18 cellular contexts compared by ENCODE assay signal in the genomic region with DNA sequence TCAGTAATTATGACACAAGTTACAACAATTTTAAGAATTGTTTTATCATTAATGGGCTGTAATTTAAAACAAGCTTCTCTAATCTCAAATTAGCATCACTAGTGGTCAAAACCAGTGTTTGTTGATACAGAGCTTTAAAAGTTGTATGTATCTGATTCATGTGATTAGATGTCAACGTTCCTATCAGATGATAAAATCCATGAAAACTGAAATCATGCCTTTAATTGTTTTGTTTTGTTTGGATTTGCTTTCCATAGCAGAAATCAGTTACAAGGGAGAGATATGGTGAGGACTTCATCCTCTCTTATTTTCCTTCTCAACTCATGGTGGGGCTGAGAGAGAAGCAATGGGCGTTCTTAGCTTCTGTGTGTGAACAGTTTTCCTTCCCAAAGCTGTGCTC.
DNase-seq lines count a peak whose midpoint lies in the region; ATAC-seq and TF ChIP-seq lines count a peak whose summit lies in the region.
"Had no signal": no experiment of that assay in that cellular context is flagged by ENCODE, and none has a peak within 500 bp of the region (broad histone marks: within the 10 kb centered on the region; RNA-seq: fewer than 3 reads in every experiment).

No MANE protein-coding gene starts in this region.

- H3K4me3 ChIP-seq in adipocyte (ENCODE audit: low read length) = no peak overlapping the region
- H3K4me3 ChIP-seq in fibroblast of villous mesenchyme (ENCODE audit: low read depth, low read length) = no peak overlapping the region
- H3K4me3 ChIP-seq in body of pancreas = no peak overlapping the region
- H3K4me3 ChIP-seq: BLaER1 treated with 17β-estradiol and CSF1 and Interleukin-3, amounts not matched to agents 10 nM and 100 nM; K562 had no signal

- no peak for ATAC-seq in body of pancreas
- ATAC-seq: CD8-positive, alpha-beta T cell; K562 had no signal

- no peak overlapping the region for H3K9ac ChIP-seq in adipocyte (ENCODE audit: low read length)
- H3K9ac ChIP-seq: BLaER1 treated with 17β-estradiol and CSF1 and Interleukin-3, amounts not matched to agents 10 nM and 100 nM had no signal

- no peaks in the 10 kb centered on the region for H3K4me1 ChIP-seq in adipocyte (ENCODE audit: control insufficient read depth, insufficient read depth, low read length)
- H3K4me1 ChIP-seq in body of pancreas = peaks cover 8% of the 10 kb centered on the region

- WGBS in body of pancreas, 2 donors = 28 to 35% methylated on average over 2 of the region's 2 CpGs

- TF ChIP-seq CTCF in AG09319 (IDR thresholded peaks at IDR 0.05; ENCODE audit: low read depth, low read length) = no peak
- no peak for TF ChIP-seq CTCF in fibroblast of villous mesenchyme (IDR thresholded peaks at IDR 0.05; ENCODE audit: insufficient read depth, low read depth, low read length)
- no peak for TF ChIP-seq CTCF in body of pancreas (IDR thresholded peaks at IDR 0.05)

- no peaks in the 10 kb centered on the region for H3K36me3 ChIP-seq in adipocyte (ENCODE audit: control insufficient read depth, insufficient read depth, low read length, severe bottlenecking)
- H3K36me3 ChIP-seq in body of pancreas (replicated peaks in 1 of 2; ENCODE audit: insufficient read depth in 1 of 2, low read depth in 2 of 2) = no peaks in the 10 kb centered on the region
- H3K36me3 ChIP-seq: BLaER1 treated with 17β-estradiol and CSF1 and Interleukin-3, amounts not matched to agents 10 nM and 100 nM had no signal

- no peak overlapping the region for H3K27ac ChIP-seq in body of pancreas
- H3K27ac ChIP-seq: BLaER1 treated with 17β-estradiol and CSF1 and Interleukin-3, amounts not matched to agents 10 nM and 100 nM; HL-60 had no signal

- intact Hi-C loops in body of pancreas (cut with DNase I) = no loop called here

- DNase-seq in AG09319 (ENCODE audit: extremely low read depth, low read depth) = peak; percentile 3
- peak; percentile 10 for DNase-seq in ELR (ENCODE audit: low read depth)
- peak; percentile 36 for DNase-seq in adipocyte (ENCODE audit: low read depth)
- DNase-seq in fibroblast of villous mesenchyme (ENCODE audit: low read depth) = peak; percentile 11
- no peak for DNase-seq in NCI-H187 treated with DMSO at 0.1 percent for 48 hours (lab: John Stamatoyannopoulos, UW)
- DNase-seq in DMS153 (lab: John Stamatoyannopoulos, UW) = no peak
- DNase-seq in body of pancreas = no peak
- DNase-seq: 8988T; Calu3; CD8-positive, alpha-beta T cell; DMS53; DND-41; GF-D8; GOT3; H7 had no signal

- TF ChIP-seq POLR2A in body of pancreas (IDR thresholded peaks at IDR 0.05) = no peak

- H3K27me3 ChIP-seq in adipocyte (replicated peaks; ENCODE audit: control insufficient read depth, insufficient read depth, low read length) (no peaks in the 10 kb centered on the region), body of pancreas (no peaks in the 10 kb centered on the region)
- H3K27me3 ChIP-seq: BLaER1 treated with 17β-estradiol and CSF1 and Interleukin-3, amounts not matched to agents 10 nM and 100 nM had no signal

- no peaks in the 10 kb centered on the region for H3K9me3 ChIP-seq in adipocyte (ENCODE audit: control insufficient read depth, low read length)
- H3K9me3 ChIP-seq in body of pancreas = no peaks in the 10 kb centered on the region
- H3K9me3 ChIP-seq: BLaER1 treated with 17β-estradiol and CSF1 and Interleukin-3, amounts not matched to agents 10 nM and 100 nM had no signal

Comparison
In these comparisons a context has a peak if more than half of its experiments do, and no peak if none do; other contexts are left out.
1. DNase-seq: peak in AG09319 (single experiment), ELR (single experiment), adipocyte (single experiment) and fibroblast of villous mesenchyme (single experiment); none in NCI-H187 treated with DMSO at 0.1 percent for 48 hours (single experiment), DMS153 (single experiment) and body of pancreas (0 of 4).